8 cellular contexts compared by ENCODE assay signal in genomic region chr5:116084891-116085715, GRCh38. TPM values are rescaled to one million over a fixed set of nuclear protein-coding genes. Genes with fewer than 3 reads are reported as not detected.
DNase-seq lines count a peak whose midpoint lies in the region; ATAC-seq lines count a peak whose summit lies in the region.

Gene COMMD10, plus strand, starts transcription at chr5:116085025.

- H3K4me1 ChIP-seq in NT2/D1 (ENCODE audit: insufficient read depth, insufficient read length) (peaks cover 3% of the 10 kb centered on the region), mesodermal cell (ENCODE audit: control insufficient read depth, insufficient read depth, low read length, poor library complexity, severe bottlenecking) (no peaks in the 10 kb centered on the region)

- peak within 1 kb of the TSS; percentile 85 for H3K9ac ChIP-seq in NT2/D1 (ENCODE audit: insufficient read length, low read depth)

- H3K4me3 ChIP-seq in NT2/D1 (ENCODE audit: insufficient read length, low read depth) (peak within 1 kb of the TSS; percentile 75), mesodermal cell (ENCODE audit: extremely low read depth, insufficient read depth, low read length, poor library complexity, severe bottlenecking) (peak within 1 kb of the TSS; percentile 59)

- DNase-seq in COLO829 (ENCODE audit: low spot score): peak; percentile 63
- peak; percentile 29 for DNase-seq in HS-27A (ENCODE audit: low read depth)
- peak; percentile 39 for DNase-seq in NT2/D1 (ENCODE audit: low read depth, low spot score)
- peak; percentile 80 for DNase-seq in activated CD8-positive, alpha-beta memory T cell treated with anti-CD3 and anti-CD28 coated beads, Interleukin-2, amount 50 U/mL, for 1 hour (ENCODE audit: extremely low read depth)
- DNase-seq in stimulated activated CD8-positive, alpha-beta memory T cell treated with anti-CD3 and anti-CD28 coated beads, Interleukin-15, amount 100 ng/mL, for 24 hours (ENCODE audit: low read depth): peak; percentile 42

- ATAC-seq in GM19468 (IDR thresholded peaks at IDR 0.05; ENCODE audit: extremely low read depth, unreplicated experiment): peak; percentile 92

- H3K36me3 ChIP-seq in NT2/D1 (ENCODE audit: insufficient read depth, insufficient read length, low read length): no peaks in the 10 kb centered on the region
- peaks cover 6% of the 10 kb centered on the region for H3K36me3 ChIP-seq in mesodermal cell (ENCODE audit: control insufficient read depth, insufficient read depth, low read length)

- peak within 1 kb of the TSS; percentile 74 for H3K27ac ChIP-seq in mesodermal cell (ENCODE audit: low read depth, low read length, severe bottlenecking)

- H3K9me3 ChIP-seq in NT2/D1 (ENCODE audit: insufficient read depth, low read length) (no peaks in the 10 kb centered on the region), mesodermal cell (ENCODE audit: control insufficient read depth, low read length) (no peaks in the 10 kb centered on the region)

- H3K27me3 ChIP-seq in NT2/D1 (ENCODE audit: insufficient read depth, insufficient read length): no peaks in the 10 kb centered on the region

- in situ Hi-C loops in endometrial microvascular endothelial cells (cut with HindIII; ENCODE audit: inconsistent ontology term, low pct_unique_long_range_greater_than_20kb, low sequenced_read_pairs): no loop called here

- 0% methylated on average over 48 of the region's 64 CpGs for whole genome bisulfite sequencing in mesodermal cell (ENCODE audit: insufficient coverage in 2 of 2), 2 experiments

RNA-seq across cellular contexts. Expression of gene COMMD10, which starts in this region (rescaled TPM):
- 46.5 TPM for total RNA-seq in endometrial microvascular endothelial cells (ENCODE audit: inconsistent ontology term)
- polyA plus RNA-seq in mesodermal cell (2013, experiment 1 of 2): 41.0 TPM
- polyA plus RNA-seq in mesodermal cell (2013, experiment 2 of 2): 41.8 TPM

Comparison
In these comparisons a context has a peak if more than half of its experiments do, and no peak if none do; other contexts are left out.
1. Peak in every context shown above with its lines: DNase-seq, ATAC-seq, H3K4me3 ChIP-seq and H3K27ac ChIP-seq.
2. DNase-seq: peak in every context shown above with its lines; median percentile 80 in activated CD8-positive, alpha-beta memory T cell treated with anti-CD3 and anti-CD28 coated beads, Interleukin-2, amount 50 U/mL, for 1 hour; 63 in COLO829; 42 in stimulated activated CD8-positive, alpha-beta memory T cell treated with anti-CD3 and anti-CD28 coated beads, Interleukin-15, amount 100 ng/mL, for 24 hours; 39 in NT2/D1; 29 in HS-27A.